In genomic region chr3:76824658-76825310, GRCh38 we compare ENCODE assay signal across 18 cellular contexts.
"Had no signal": no experiment of that assay in that cellular context is flagged by ENCODE, and none has a peak within 500 bp of the region (broad histone marks: within the 10 kb centered on the region; RNA-seq: fewer than 3 reads in every experiment).

No MANE protein-coding gene starts in this region.

- H3K9me3 ChIP-seq: colonic mucosa, neutrophil, thyroid gland, vagina had no signal

- H3K27me3 Mint-ChIP-seq: activated CD4-positive, alpha-beta T cell treated with anti-CD3 and anti-CD28 coated beads, Interleukin-2, amount 10 ng/mL, durations not matched to agents 7 days and 5 days; activated naive CD8-positive, alpha-beta T cell treated with anti-CD3 and anti-CD28 coated beads, Interleukin-2, amount 10 ng/mL, durations not matched to agents 7 days and 5 days; brain; naive thymus-derived CD4-positive, alpha-beta T cell had no signal

- DNase-seq: activated CD4-positive, alpha-beta T cell treated with anti-CD3 and anti-CD28 coated beads, Interleukin-2, amount 10 ng/mL, durations not matched to agents 7 days and 5 days; activated CD4-positive, CD25-positive, alpha-beta regulatory T cell; activated naive CD8-positive, alpha-beta T cell treated with anti-CD3 and anti-CD28 coated beads, Interleukin-2, amount 10 ng/mL, durations not matched to agents 7 days and 5 days; central memory CD4-positive, alpha-beta T cell; colonic mucosa; foreskin fibroblast; glutamatergic neuron; immature natural killer cell; left cardiac atrium; naive thymus-derived CD4-positive, alpha-beta T cell; retina; thyroid gland had no signal

- H3K4me1 Mint-ChIP-seq: activated CD4-positive, alpha-beta T cell treated with anti-CD3 and anti-CD28 coated beads, Interleukin-2, amount 10 ng/mL, durations not matched to agents 7 days and 5 days; activated naive CD8-positive, alpha-beta T cell treated with anti-CD3 and anti-CD28 coated beads, Interleukin-2, amount 10 ng/mL, durations not matched to agents 7 days and 5 days; immature natural killer cell; naive thymus-derived CD4-positive, alpha-beta T cell; stimulated activated effector memory CD8-positive, alpha-beta T cell treated with anti-CD3 and anti-CD28 coated beads, Interleukin-12 subunit alpha, Interleukin-12 subunit beta, amount 100 ng/mL, for 72 hours had no signal

- H3K27ac Mint-ChIP-seq: activated CD4-positive, alpha-beta T cell treated with anti-CD3 and anti-CD28 coated beads, Interleukin-2, amount 10 ng/mL, durations not matched to agents 7 days and 5 days; activated naive CD8-positive, alpha-beta T cell treated with anti-CD3 and anti-CD28 coated beads, Interleukin-2, amount 10 ng/mL, durations not matched to agents 7 days and 5 days; brain; immature natural killer cell; naive thymus-derived CD4-positive, alpha-beta T cell; stimulated activated effector memory CD8-positive, alpha-beta T cell treated with anti-CD3 and anti-CD28 coated beads, Interleukin-12 subunit alpha, Interleukin-12 subunit beta, amount 100 ng/mL, for 72 hours; T-helper 1 cell treated with Interleukin-12 subunit alpha and Interleukin-12 subunit beta and Interleukin-4 antibody, amounts not matched to agents 30 μg/mL and 1 μg/mL, for 36 hours had no signal

- H3K27me3 ChIP-seq: colonic mucosa, neutrophil, thyroid gland, vagina had no signal

- H3K36me3 ChIP-seq: colonic mucosa, neutrophil, thyroid gland, vagina had no signal

- ATAC-seq: left cardiac atrium; naive thymus-derived CD4-positive, alpha-beta T cell; stimulated activated effector memory CD8-positive, alpha-beta T cell treated with anti-CD3 and anti-CD28 coated beads, Interleukin-12 subunit alpha, Interleukin-12 subunit beta, amount 100 ng/mL, for 72 hours had no signal

- H3K36me3 Mint-ChIP-seq: activated naive CD8-positive, alpha-beta T cell treated with anti-CD3 and anti-CD28 coated beads, Interleukin-2, amount 10 ng/mL, durations not matched to agents 7 days and 5 days; brain; immature natural killer cell; naive thymus-derived CD4-positive, alpha-beta T cell; stimulated activated effector memory CD8-positive, alpha-beta T cell treated with anti-CD3 and anti-CD28 coated beads, Interleukin-12 subunit alpha, Interleukin-12 subunit beta, amount 100 ng/mL, for 72 hours had no signal

- H3K4me3 Mint-ChIP-seq: activated CD4-positive, alpha-beta T cell treated with anti-CD3 and anti-CD28 coated beads, Interleukin-2, amount 10 ng/mL, durations not matched to agents 7 days and 5 days; activated naive CD8-positive, alpha-beta T cell treated with anti-CD3 and anti-CD28 coated beads, Interleukin-2, amount 10 ng/mL, durations not matched to agents 7 days and 5 days; brain; immature natural killer cell; naive thymus-derived CD4-positive, alpha-beta T cell; stimulated activated effector memory CD8-positive, alpha-beta T cell treated with anti-CD3 and anti-CD28 coated beads, Interleukin-12 subunit alpha, Interleukin-12 subunit beta, amount 100 ng/mL, for 72 hours; T-helper 1 cell treated with Interleukin-12 subunit alpha and Interleukin-12 subunit beta and Interleukin-4 antibody, amounts not matched to agents 30 μg/mL and 1 μg/mL, for 36 hours had no signal

- H3K9me3 Mint-ChIP-seq: brain had no signal

- H3K4me1 ChIP-seq: thyroid gland had no signal

- H3K4me3 ChIP-seq: colonic mucosa, lung, thyroid gland, vagina had no signal

- H3K27ac ChIP-seq: colonic mucosa, neutrophil, thyroid gland, vagina had no signal
